In genomic region chr13:24744247-24744646, GRCh38 we compare ENCODE assay signal across 26 cellular contexts. TPM values are rescaled to one million over a fixed set of nuclear protein-coding genes. Genes with fewer than 3 reads are reported as not detected.
"Had no signal": no experiment of that assay in that cellular context is flagged by ENCODE, and none has a peak within 500 bp of the region (broad histone marks: within the 10 kb centered on the region; RNA-seq: fewer than 3 reads in every experiment).

No MANE protein-coding gene starts in this region.

- H3K79me2 ChIP-seq: parathyroid adenoma had no signal

- H3K4me3 ChIP-seq: neural progenitor cell, ovary, psoas muscle, right lobe of liver, sigmoid colon, stomach, thoracic aorta, thyroid gland, tibial nerve, upper lobe of left lung, vagina had no signal

- DNase-seq: natural killer cell; nucleus accumbens; ovary; psoas muscle; right cardiac atrium; right lobe of liver; sigmoid colon; small intestine; stimulated activated CD4-positive, alpha-beta T cell treated with anti-CD3 and anti-CD28 coated beads, Interleukin-15, amount 100 ng/mL, for 24 hours; stimulated activated CD4-positive, alpha-beta T cell treated with anti-CD3 and anti-CD28 coated beads, Interleukin-2, amount 100 ng/mL, for 24 hours; stimulated activated CD4-positive, alpha-beta T cell treated with anti-CD3 and anti-CD28 coated beads, Interleukin-2, amount 100 ng/mL, for 48 hours; stimulated activated CD4-positive, alpha-beta T cell treated with anti-CD3 and anti-CD28 coated beads, Interleukin-4, amount 100 ng/mL, for 24 hours; stimulated activated naive B cell treated with anti-CD40 and anti-IgM and Interleukin-4, amounts not matched to agents 10 μg/mL and 1 μg/mL and 100 μg/mL, for 72 hours; stimulated activated naive CD4-positive, alpha-beta T cell treated with Interleukin-2 at 50 U/mL for 16 hours; stomach; thyroid gland; trophoblast cell; upper lobe of left lung had no signal

- H3K9ac ChIP-seq: neural progenitor cell, parathyroid adenoma had no signal

- FAIRE-seq: small intestine, urothelium cell line had no signal

- H3K9me3 ChIP-seq: neutrophil, ovary, psoas muscle, right lobe of liver, sigmoid colon, stomach, thoracic aorta, thyroid gland, tibial nerve, upper lobe of left lung, vagina had no signal

- H3K4me2 ChIP-seq: neural progenitor cell had no signal

- H3K4me1 ChIP-seq: parathyroid adenoma had no signal

- H3K27ac ChIP-seq: neural progenitor cell, neutrophil, ovary, parathyroid adenoma, psoas muscle, right lobe of liver, sigmoid colon, stomach, thoracic aorta, thyroid gland, tibial nerve, upper lobe of left lung, vagina had no signal

- H2AFZ ChIP-seq: neural progenitor cell, parathyroid adenoma had no signal

- H3K27me3 ChIP-seq: ovary, right lobe of liver, thyroid gland, vagina had no signal

- H3K36me3 ChIP-seq: neural progenitor cell, neutrophil, ovary, right lobe of liver, sigmoid colon, stomach, thoracic aorta, thyroid gland, tibial nerve, upper lobe of left lung, vagina had no signal

RNA-seq across cellular contexts. Expression of gene RNF17, which starts 19.7 kb away (rescaled TPM):
- polyA plus RNA-seq: neural cell, right cardiac atrium had no signal
